Comparison of ENCODE assay signal across 8 cellular contexts in genomic region chr10:48655426-48656240, GRCh38.
DNase-seq lines count a peak whose midpoint lies in the region; ATAC-seq and TF ChIP-seq lines count a peak whose summit lies in the region.

No MANE protein-coding gene starts in this region.

- peak; percentile 10 for DNase-seq in stimulated activated CD4-positive, alpha-beta T cell treated with anti-CD3 and anti-CD28 coated beads, Interleukin-4, amount 100 ng/mL, for 1 hour
- no peak for DNase-seq in stimulated activated CD4-positive, alpha-beta T cell treated with anti-CD3 and anti-CD28 coated beads, Interleukin-2, amount 100 ng/mL, for 48 hours
- DNase-seq in WERI-Rb-1: no peak
- DNase-seq in globus pallidus (ENCODE audit: low spot score): peak; percentile 79
- DNase-seq in NCI-H187 (lab: John Stamatoyannopoulos, UW): no peak

- no peaks in the 10 kb centered on the region for H3K36me3 ChIP-seq in WERI-Rb-1
- H3K36me3 ChIP-seq in neutrophil: no peaks in the 10 kb centered on the region

- H3K9me3 ChIP-seq in WERI-Rb-1 (ENCODE audit: severe bottlenecking): no peaks in the 10 kb centered on the region
- H3K9me3 ChIP-seq in neutrophil: no peaks in the 10 kb centered on the region

- ATAC-seq in HG03139 (IDR thresholded peaks at IDR 0.05; ENCODE audit: unreplicated experiment) (peak; percentile 22), GM18870 (IDR thresholded peaks at IDR 0.05; ENCODE audit: unreplicated experiment) (no peak)

- no peak for TF ChIP-seq CTCF in WERI-Rb-1 (IDR thresholded peaks at IDR 0.05; ENCODE audit: low read depth, low read length)
- no peak for TF ChIP-seq CTCF in neutrophil (IDR thresholded peaks at IDR 0.05)

- H3K4me3 ChIP-seq in WERI-Rb-1 (ENCODE audit: low read depth, low read length) (peak overlapping the region; percentile 39), neutrophil (ENCODE audit: low read depth in 1 of 2, low read length in 1 of 2) (peak overlapping the region; percentile 28 to 67)

- H3K4me1 ChIP-seq in neutrophil (ENCODE audit: control insufficient read depth in 1 of 2, insufficient read depth in 1 of 2, low read depth in 1 of 2, low read length in 1 of 2): peaks cover 23 to 28% of the 10 kb centered on the region in 2 experiments

- H3K27ac ChIP-seq in WERI-Rb-1 (0 out of 2 replicates have a peak overlapping the region, but pooled peaks have one; percentile 41), neutrophil (no peak overlapping the region)

- H3K27me3 ChIP-seq in WERI-Rb-1 (ENCODE audit: insufficient read depth, low read depth, severe bottlenecking) (peaks cover 4% of the 10 kb centered on the region), neutrophil (peaks cover 62% of the 10 kb centered on the region)

Comparison
In these comparisons a context has a peak if more than half of its experiments do, and no peak if none do; other contexts are left out.
1. DNase-seq: peak in stimulated activated CD4-positive, alpha-beta T cell treated with anti-CD3 and anti-CD28 coated beads, Interleukin-4, amount 100 ng/mL, for 1 hour (single experiment) and globus pallidus (single experiment); none in stimulated activated CD4-positive, alpha-beta T cell treated with anti-CD3 and anti-CD28 coated beads, Interleukin-2, amount 100 ng/mL, for 48 hours (0 of 2), WERI-Rb-1 (single experiment) and NCI-H187 (0 of 2).